5 cellular contexts compared by ENCODE assay signal in the genomic region with DNA sequence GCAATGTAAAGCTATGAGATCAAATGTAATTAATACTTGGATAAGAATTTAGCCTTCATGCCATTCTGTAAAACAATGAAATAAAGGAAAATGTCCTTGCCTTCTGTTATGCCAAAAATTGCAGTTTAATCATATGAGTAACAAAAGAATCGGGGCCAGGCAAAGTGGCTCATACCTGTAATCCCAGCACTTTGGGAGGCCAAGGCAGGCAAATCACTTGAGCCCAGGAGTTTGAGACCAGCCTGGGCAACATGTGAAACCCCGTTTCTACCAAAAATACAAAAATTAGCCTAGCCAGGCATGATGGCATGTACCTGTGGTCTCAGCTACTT. TPM values are rescaled to one million over a fixed set of nuclear protein-coding genes. Genes with fewer than 3 reads are reported as not detected.
"Had no signal": no experiment of that assay in that cellular context is flagged by ENCODE, and none has a peak within 500 bp of the region (broad histone marks: within the 10 kb centered on the region; RNA-seq: fewer than 3 reads in every experiment).

No MANE protein-coding gene starts in this region.

RNA-seq across cellular contexts. Expression of a gene that starts 34.1 kb away (rescaled TPM):
- total RNA-seq: naive thymus-derived CD4-positive, alpha-beta T cell; osteoblast; pancreas; sciatic nerve; thyroid gland had no signal
- polyA plus RNA-seq: naive thymus-derived CD4-positive, alpha-beta T cell had no signal
